ENCODE assay signal across 8 cellular contexts in genomic region chr2:197435598-197436435, GRCh38. TPM values are rescaled to one million over a fixed set of nuclear protein-coding genes. Genes with fewer than 3 reads are reported as not detected.
DNase-seq lines count a peak whose midpoint lies in the region; ATAC-seq and TF ChIP-seq lines count a peak whose summit lies in the region.

No MANE protein-coding gene starts in this region.

- no peak for TF ChIP-seq CTCF in GM12864 (IDR thresholded peaks at IDR 0.05; ENCODE audit: low read depth, low read length, missing control alignments)
- TF ChIP-seq CTCF in HL-60 (IDR thresholded peaks at IDR 0.05; ENCODE audit: insufficient read depth, low read length): no peak
- TF ChIP-seq CTCF in astrocyte of the spinal cord (IDR thresholded peaks at IDR 0.05; ENCODE audit: low read depth, low read length): no peak
- no peak for TF ChIP-seq CTCF in lower leg skin (IDR thresholded peaks at IDR 0.05)

- no peaks in the 10 kb centered on the region for H3K27me3 ChIP-seq in HL-60 (ENCODE audit: insufficient read depth, poor library complexity, severe bottlenecking)

- no peak for TF ChIP-seq POLR2A in lower leg skin (IDR thresholded peaks at IDR 0.05)

- no peaks in the 10 kb centered on the region for H3K36me3 ChIP-seq in urinary bladder (ENCODE audit: insufficient read depth)

- in situ Hi-C loops in astrocyte of the spinal cord (cut with HindIII; ENCODE audit: low sequenced_read_pairs): no loop called here

- 34% methylated on average over 17 of the region's 17 CpGs for WGBS in lower leg skin, 2 donors
- 29% methylated on average over 17 of the region's 17 CpGs for WGBS in urinary bladder

- intact Hi-C loops in lower leg skin (cut with DNase I; ENCODE audit: low total_unique reads): no loop called here

- DNase-seq in GM12864 (ENCODE audit: low read depth): no peak
- peak in 1 of 2 experiments; percentile 16 for DNase-seq in HL-60 (ENCODE audit: low read depth in 1 of 2, low spot score in 1 of 2)
- no peak for DNase-seq in astrocyte of the spinal cord (ENCODE audit: low read depth, low spot score)
- DNase-seq in lower leg skin (ENCODE audit: low spot score in 2 of 2): no peak
- DNase-seq in AG08396 (ENCODE audit: low spot score): no peak
- DNase-seq in NCI-H187 treated with DMSO at 0.1 percent for 48 hours (lab: John Stamatoyannopoulos, UW): no peak

- H3K27ac ChIP-seq in HL-60 (replicated peaks) (peak overlapping the region; percentile 96), urinary bladder (ENCODE audit: low read depth) (peak overlapping the region; percentile 96)

- H3K4me1 ChIP-seq in urinary bladder (ENCODE audit: insufficient read depth): no peaks in the 10 kb centered on the region

- H3K4me3 ChIP-seq in GM12864 (ENCODE audit: low read depth, low read length) (peak overlapping the region; percentile 67), HL-60 (replicated peaks; ENCODE audit: insufficient read depth, low read length) (peak overlapping the region; percentile 49), astrocyte of the spinal cord (ENCODE audit: low read depth, low read length) (peak overlapping the region; percentile 84), lower leg skin (ENCODE audit: low read depth, poor library complexity, severe bottlenecking) (peak overlapping the region; percentile 39), urinary bladder (ENCODE audit: low read depth, low read length) (peak overlapping the region; percentile 91)

- no peak for ATAC-seq in HG03039 (IDR thresholded peaks at IDR 0.05; ENCODE audit: unreplicated experiment)

RNA-seq across cellular contexts. Expression of gene SF3B1, which starts 1.0 kb away (rescaled TPM):
- 100 to 1,000 TPM; 160 to 327 (median 242) TPM for total RNA-seq in lower leg skin
- 622 TPM for total RNA-seq in urinary bladder
- polyA plus RNA-seq in urinary bladder: 136 TPM

RNA-seq across cellular contexts. Expression of gene COQ10B, which starts 17.5 kb away (rescaled TPM):
- 10 to 100 TPM; 21.5 to 28.1 (median 27.1) TPM for total RNA-seq in lower leg skin
- total RNA-seq in urinary bladder: 29.5 TPM
- polyA plus RNA-seq in urinary bladder: 27.4 TPM

Comparison
In these comparisons a context has a peak if more than half of its experiments do, and no peak if none do; other contexts are left out.
1. H3K4me3 ChIP-seq: peak in every context shown above with its lines; median percentile 91 in urinary bladder; 84 in astrocyte of the spinal cord; 67 in GM12864; 49 in HL-60; 39 in lower leg skin.